ENCODE assay signal across 8 cellular contexts in the genomic region with DNA sequence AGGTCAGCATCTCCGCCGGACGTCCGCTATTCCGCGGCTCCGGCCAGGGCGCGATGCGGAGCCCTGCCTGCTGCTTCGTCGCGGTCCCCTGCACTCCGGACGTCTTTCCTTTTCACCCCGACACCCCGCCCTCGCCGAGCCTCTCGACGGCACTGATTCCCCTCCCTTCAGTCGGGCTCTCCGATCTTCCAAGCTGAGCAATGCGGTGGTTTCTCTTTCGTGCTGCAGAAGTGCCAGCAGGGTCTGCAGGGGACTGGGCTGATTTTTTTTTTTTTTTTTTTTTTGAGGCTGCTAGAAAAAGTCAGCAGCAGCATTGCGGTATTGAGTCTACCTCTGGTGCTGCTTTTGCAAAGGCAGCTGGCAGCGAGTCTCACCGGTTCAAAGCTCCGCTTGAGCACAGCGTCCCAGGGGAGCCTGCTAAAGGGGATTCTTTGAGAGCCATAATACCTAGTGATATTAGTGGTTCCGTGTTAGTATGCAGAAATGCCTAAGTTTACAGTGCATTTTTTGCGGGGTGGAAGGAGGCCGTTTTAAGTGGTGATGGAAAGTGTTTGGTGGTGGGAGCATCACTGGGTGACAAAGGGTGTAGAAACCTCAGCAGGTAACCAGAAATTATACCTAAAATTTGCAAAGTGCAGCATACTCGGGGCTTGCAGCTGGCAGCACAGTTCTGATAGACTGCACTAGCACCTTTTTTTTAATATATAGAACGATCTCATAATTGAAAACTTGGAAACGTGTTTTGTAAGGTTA. TPM values are rescaled to one million over a fixed set of nuclear protein-coding genes. Genes with fewer than 3 reads are reported as not detected.
A peak's percentile ranks its signal among the peaks of the same experiment; 100 is the strongest.
DNase-seq lines count a peak whose midpoint lies in the region; ATAC-seq and TF ChIP-seq lines count a peak whose summit lies in the region.

No MANE protein-coding gene starts in this region.

- peak overlapping the region; percentile 60 for H3K27ac ChIP-seq in brain microvascular endothelial cell

- no peak for TF ChIP-seq CTCF in brain microvascular endothelial cell (IDR thresholded peaks at IDR 0.05; ENCODE audit: low read depth, low read length, missing control alignments)

- no peaks in the 10 kb centered on the region for H3K36me3 ChIP-seq in brain microvascular endothelial cell (replicated peaks)

- H3K27me3 Mint-ChIP-seq in immature natural killer cell (ENCODE audit: low read depth in 3 of 3): peaks cover 20 to 32% (median 27%) of the 10 kb centered on the region in 3 donors

- peak overlapping the region; percentile 80 for H3K4me3 ChIP-seq in brain microvascular endothelial cell (ENCODE audit: low read depth, low read length)

- peak overlapping the region; percentile 93 to 99 (median 96) for H3K27ac Mint-ChIP-seq in immature natural killer cell

- H3K36me3 Mint-ChIP-seq in immature natural killer cell: no peaks in the 10 kb centered on the region

- H3K4me1 Mint-ChIP-seq in immature natural killer cell: peaks cover 74 to 87% of the 10 kb centered on the region in 2 donors

- H3K4me3 Mint-ChIP-seq in immature natural killer cell: peak overlapping the region; percentile 89 to 97 (median 93)

- no peaks in the 10 kb centered on the region for H3K9me3 Mint-ChIP-seq in immature natural killer cell

- ATAC-seq in GM18499 (IDR thresholded peaks at IDR 0.05; ENCODE audit: insufficient read depth, unreplicated experiment) (peak; percentile 34), HG02798 (IDR thresholded peaks at IDR 0.05; ENCODE audit: poor library complexity, unreplicated experiment) (peak; percentile 36)

- DNase-seq in NCI-H146 (lab: John Stamatoyannopoulos, UW): peak; percentile 71
- peak; percentile 76 for DNase-seq in UCSD-AML1 (lab: John Stamatoyannopoulos, UW; ENCODE audit: unreplicated experiment)
- DNase-seq in brain microvascular endothelial cell: peak; percentile 48
- peak; percentile 77 to 82 (median 82) for DNase-seq in immature natural killer cell
- peak; percentile 68 for DNase-seq in stimulated activated CD4-positive, alpha-beta T cell treated with anti-CD3 and anti-CD28 coated beads, Interleukin-12 subunit alpha, Interleukin-12 subunit beta, amount 100 ng/mL, for 4 hours
- no peak for DNase-seq in ecto neural progenitor cell (ENCODE audit: low spot score)

- no peaks in the 10 kb centered on the region for H3K27me3 ChIP-seq in brain microvascular endothelial cell (replicated peaks)

- in situ Hi-C loops in brain microvascular endothelial cell (cut with HindIII; ENCODE audit: low pct_ligation_motif_present, low sequenced_read_pairs): no loop called here

RNA-seq across cellular contexts. Expression of a gene that starts 1.0 kb away (rescaled TPM):
- 10 to 100 TPM; 19.1 to 38.1 (median 24.6) TPM for polyA plus RNA-seq in immature natural killer cell
